18 cellular contexts compared by ENCODE assay signal in the genomic region with DNA sequence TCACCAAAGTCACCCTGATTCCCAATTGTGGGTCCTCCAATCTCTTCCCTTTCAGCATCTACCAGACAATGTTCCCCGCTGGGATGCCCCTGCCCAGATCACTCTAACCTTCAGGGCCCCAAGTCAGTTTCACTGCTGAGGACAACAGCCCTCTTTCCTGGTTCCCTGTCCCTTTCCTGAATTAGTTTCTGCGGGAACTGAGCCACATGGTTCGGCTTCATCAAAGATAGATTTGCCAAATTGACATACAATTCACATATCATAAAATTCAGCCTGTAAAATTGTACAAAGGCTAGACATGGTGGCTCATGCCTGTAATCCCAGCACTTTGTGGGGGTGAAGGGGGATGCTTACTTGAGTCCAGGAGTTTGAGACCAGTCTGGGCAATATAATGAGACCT. TPM values are rescaled to one million over a fixed set of nuclear protein-coding genes. Genes with fewer than 3 reads are reported as not detected.
DNase-seq lines count a peak whose midpoint lies in the region; ATAC-seq and TF ChIP-seq lines count a peak whose summit lies in the region.
"Had no signal": no experiment of that assay in that cellular context is flagged by ENCODE, and none has a peak within 500 bp of the region (broad histone marks: within the 10 kb centered on the region; RNA-seq: fewer than 3 reads in every experiment).

No MANE protein-coding gene starts in this region.

- peaks cover 2% of the 10 kb centered on the region for H4K20me1 ChIP-seq in osteoblast (ENCODE audit: insufficient read depth, low read length)

- peak overlapping the region; percentile 98 for H3K27ac ChIP-seq in RWPE1
- no peak overlapping the region for H3K27ac ChIP-seq in osteoblast (ENCODE audit: low read depth, low read length)
- H3K27ac ChIP-seq: HL-60 had no signal

- CTCF ChIA-PET in RWPE1 (lab: Yijun Ruan, JAX): no interaction called here

- no peaks in the 10 kb centered on the region for H3K36me3 ChIP-seq in osteoblast (ENCODE audit: insufficient read depth, low read length)
- H3K36me3 ChIP-seq: BE2C had no signal

- no peak for TF ChIP-seq CTCF in RWPE1 (conservative IDR thresholded peaks at IDR 0.05; ENCODE audit: low read depth)
- no peak for TF ChIP-seq CTCF in osteoblast (IDR thresholded peaks at IDR 0.05; ENCODE audit: extremely low read depth, low read depth, low read length)

- no peak overlapping the region for H2AFZ ChIP-seq in osteoblast (ENCODE audit: low read length)
- H2AFZ ChIP-seq: GM23338 had no signal

- H3K4me3 ChIP-seq in osteoblast (ENCODE audit: insufficient read depth, low read length): no peak overlapping the region
- H3K4me3 ChIP-seq: GM23338 had no signal

- POLR2A ChIA-PET in RWPE1 (lab: Yijun Ruan, JAX; ENCODE audit: low non-redundant PET): no interaction called here

- H3K9me3 ChIP-seq in osteoblast (ENCODE audit: low read depth, low read length): no peaks in the 10 kb centered on the region
- H3K9me3 ChIP-seq: BE2C, Caco-2 had no signal

- ATAC-seq in left colon (peak; percentile 35), HG03565 (IDR thresholded peaks at IDR 0.05; ENCODE audit: unreplicated experiment) (no peak), HG03039 (IDR thresholded peaks at IDR 0.05; ENCODE audit: unreplicated experiment) (no peak), Right ventricle myocardium inferior (no peak)
- ATAC-seq: GM23338 had no signal

- H3K4me1 ChIP-seq in osteoblast (ENCODE audit: insufficient read depth, low read length): peaks cover 24% of the 10 kb centered on the region
- H3K4me1 ChIP-seq: BE2C had no signal

- intact Hi-C loops in left colon (cut with DNase I, micrococcal nuclease): no loop called here
- intact Hi-C loops in Right ventricle myocardium inferior (cut with DNase I): no loop called here

- no peaks in the 10 kb centered on the region for H3K79me2 ChIP-seq in osteoblast (ENCODE audit: insufficient read depth, low read length)

- H3K27me3 ChIP-seq in osteoblast (ENCODE audit: insufficient read depth, low read length): no peaks in the 10 kb centered on the region
- H3K27me3 ChIP-seq: BE2C had no signal

- DNase-seq in RWPE1 (ENCODE audit: low spot score) (no peak), left colon (peak in 1 of 2 donors; percentile 53), osteoblast (ENCODE audit: insufficient read length, low spot score, missing footprints) (peak; percentile 29), Right ventricle myocardium inferior (ENCODE audit: missing footprints) (no peak)
- DNase-seq in effector CD4-positive, alpha-beta T cell: no peak
- DNase-seq: ACHN; BE2C; C1 segment of cervical spinal cord; Caco-2; CD4-positive, alpha-beta T cell; DMS153; DMS79; GDM1; H7 had no signal

- H3K4me2 ChIP-seq in osteoblast (ENCODE audit: insufficient read depth, low read length): no peak overlapping the region
- H3K4me2 ChIP-seq: GM23338 had no signal

RNA-seq across cellular contexts. Expression of gene PRDX5, which starts 10.1 kb away (rescaled TPM):
- total RNA-seq in left colon (100 to 1,000 TPM; 272 to 327 TPM), osteoblast (238 and 245 TPM in 2 replicates), Right ventricle myocardium inferior (410 TPM)

RNA-seq across cellular contexts. Expression of gene TRMT112, which starts 10.6 kb away (rescaled TPM):
- total RNA-seq in left colon (10 to 100 TPM; 60.6 to 67.5 TPM), osteoblast (104 and 123 TPM in 2 replicates), Right ventricle myocardium inferior (92.8 TPM)

RNA-seq across cellular contexts. Expression of gene CCDC88B, which starts 12.0 kb away (rescaled TPM):
- total RNA-seq in left colon (10 to 100 TPM; 21.6 to 28.8 TPM), osteoblast (0.29 and 1.4 TPM in 2 replicates), Right ventricle myocardium inferior (7.7 TPM)

RNA-seq across cellular contexts. Expression of gene ESRRA, which starts 22.7 kb away (rescaled TPM):
- 100 to 1,000 TPM; 185 to 212 TPM for total RNA-seq in left colon
- total RNA-seq in osteoblast: 24.5 and 28.6 TPM in 2 replicates
- total RNA-seq in Right ventricle myocardium inferior: 217 TPM

RNA-seq across cellular contexts. Expression of gene CATSPERZ, which starts 27.8 kb away (rescaled TPM):
- under 1 TPM; 0.43 to 0.98 TPM for total RNA-seq in left colon
- 0.29 TPM in 1 of 2 replicates, not detected in the other for total RNA-seq in osteoblast
- total RNA-seq in Right ventricle myocardium inferior: not detected
- total RNA-seq: CD4-positive, alpha-beta T cell; GM23338 had no signal
